Comparison of ENCODE assay signal across 18 cellular contexts in genomic region chr6:76707630-76708029, GRCh38.
"Had no signal": no experiment of that assay in that cellular context is flagged by ENCODE, and none has a peak within 500 bp of the region (broad histone marks: within the 10 kb centered on the region; RNA-seq: fewer than 3 reads in every experiment).

No MANE protein-coding gene starts in this region.

- H3K27ac ChIP-seq: colonic mucosa, gastroesophageal sphincter, neural progenitor cell, ovary had no signal

- H3K36me3 ChIP-seq: colonic mucosa, gastroesophageal sphincter, neural progenitor cell, ovary had no signal

- H3K4me2 ChIP-seq: neural progenitor cell, smooth muscle cell had no signal

- H3K9ac ChIP-seq: neural progenitor cell had no signal

- H3K27me3 ChIP-seq: colonic mucosa, gastroesophageal sphincter, neural progenitor cell, ovary had no signal

- DNase-seq: colonic mucosa; dermis blood vessel endothelial cell; endodermal cell; glutamatergic neuron; kidney; left cardiac atrium; mesendoderm; naive thymus-derived CD8-positive, alpha-beta T cell; nucleus accumbens; ovary; right cardiac atrium; stimulated activated CD4-positive, alpha-beta T cell treated with anti-CD3 and anti-CD28 coated beads, Interleukin-2, amount 100 ng/mL, for 48 hours; stimulated activated naive CD4-positive, alpha-beta T cell treated with Interleukin-2 at 50 U/mL for 16 hours; trophoblast cell had no signal

- H3K4me1 ChIP-seq: colonic mucosa, gastroesophageal sphincter, neural progenitor cell had no signal

- H3K4me3 ChIP-seq: colonic mucosa, gastroesophageal sphincter, neural progenitor cell, ovary, smooth muscle cell had no signal

- FAIRE-seq: kidney had no signal

- H3K9me3 ChIP-seq: colonic mucosa, gastroesophageal sphincter, ovary had no signal

- H2AFZ ChIP-seq: neural progenitor cell had no signal

- ATAC-seq: esophagus mucosa; gastroesophageal sphincter; left cardiac atrium; naive thymus-derived CD8-positive, alpha-beta T cell; right cardiac atrium had no signal
